In genomic region chr12:50110127-50110761, GRCh38 we compare ENCODE assay signal across 1 cellular context.
TF ChIP-seq lines count a peak whose summit lies in the region.

No MANE protein-coding gene starts in this region.

TF ChIP-seq in H1, 55 proteins besides CTCF, POLR2A, EP300 and RAD21:
- no peak for TF ChIP-seq RNF2 (IDR thresholded peaks at IDR 0.05; ENCODE audit: borderline replicate concordance, low read depth, low read length, missing control alignments, poor library complexity, severe bottlenecking)
